ENCODE assay signal across 1 cellular context in genomic region chr20:12927489-12927888, GRCh38.
TF ChIP-seq lines count a peak whose summit lies in the region.

No MANE protein-coding gene starts in this region.

TF ChIP-seq in IMR-90, 13 proteins besides CTCF, POLR2A, EP300 and RAD21 (continued from another document):
- TF ChIP-seq CHD1 (IDR thresholded peaks at IDR 0.05; ENCODE audit: low read depth, low read length) (no peak), SMC3 (IDR thresholded peaks at IDR 0.05; ENCODE audit: low read depth, low read length) (no peak)
